ENCODE assay signal across 19 cellular contexts in genomic region chr14:92496458-92496857, GRCh38.
"Had no signal": no experiment of that assay in that cellular context is flagged by ENCODE, and none has a peak within 500 bp of the region (broad histone marks: within the 10 kb centered on the region; RNA-seq: fewer than 3 reads in every experiment).

No MANE protein-coding gene starts in this region.

- ATAC-seq: activated naive CD4-positive, alpha-beta T cell treated with anti-CD3 and anti-CD28 coated beads, Interleukin-2, amount 50 U/mL, for 72 hours; left lung; mucosa of descending colon; naive thymus-derived CD8-positive, alpha-beta T cell had no signal

- H3K36me3 ChIP-seq: left lung, right atrium auricular region, tibial artery had no signal

- H3K9me3 ChIP-seq: left lung, mucosa of descending colon, right atrium auricular region, tibial artery had no signal

- H3K27me3 Mint-ChIP-seq: brain; naive thymus-derived CD8-positive, alpha-beta T cell had no signal

- H3K4me1 Mint-ChIP-seq: endodermal cell had no signal

- H3K4me3 ChIP-seq: left lung, mucosa of descending colon, right atrium auricular region, SK-N-MC, tibial artery had no signal

- H3K27me3 ChIP-seq: left lung, right atrium auricular region, tibial artery had no signal

- DNase-seq: activated CD4-positive, alpha-beta T cell treated with anti-CD3 and anti-CD28 coated beads for 1 hour; activated CD4-positive, alpha-beta T cell treated with anti-CD3 and anti-CD28 coated beads, Interleukin-2, amount 50 U/mL, for 4 hours; activated gamma-delta T cell; central memory CD4-positive, alpha-beta T cell; endodermal cell; erythroblast; left lung; mucosa of descending colon; naive thymus-derived CD8-positive, alpha-beta T cell; nucleus accumbens; stimulated activated CD4-positive, alpha-beta T cell treated with anti-CD3 and anti-CD28 coated beads, Interleukin-2, amount 100 ng/mL, for 48 hours; stimulated activated naive CD4-positive, alpha-beta T cell; T-helper 9 cell; tibial artery had no signal

- H3K9me3 Mint-ChIP-seq: activated naive CD4-positive, alpha-beta T cell treated with anti-CD3 and anti-CD28 coated beads, Interleukin-2, amount 50 U/mL, for 72 hours; brain; endodermal cell; naive thymus-derived CD8-positive, alpha-beta T cell had no signal

- H3K27ac ChIP-seq: right atrium auricular region, SK-N-MC, tibial artery had no signal

- H3K4me3 Mint-ChIP-seq: brain; endodermal cell; naive thymus-derived CD8-positive, alpha-beta T cell had no signal

- H3K27ac Mint-ChIP-seq: activated naive CD4-positive, alpha-beta T cell treated with anti-CD3 and anti-CD28 coated beads, Interleukin-2, amount 50 U/mL, for 72 hours; brain; endodermal cell; progenitor cell of endocrine pancreas had no signal

- H3K36me3 Mint-ChIP-seq: activated naive CD4-positive, alpha-beta T cell treated with anti-CD3 and anti-CD28 coated beads, Interleukin-2, amount 50 U/mL, for 72 hours; brain; naive thymus-derived CD8-positive, alpha-beta T cell had no signal

- H3K4me1 ChIP-seq: tibial artery had no signal
